ENCODE assay signal across 21 cellular contexts in the genomic region with DNA sequence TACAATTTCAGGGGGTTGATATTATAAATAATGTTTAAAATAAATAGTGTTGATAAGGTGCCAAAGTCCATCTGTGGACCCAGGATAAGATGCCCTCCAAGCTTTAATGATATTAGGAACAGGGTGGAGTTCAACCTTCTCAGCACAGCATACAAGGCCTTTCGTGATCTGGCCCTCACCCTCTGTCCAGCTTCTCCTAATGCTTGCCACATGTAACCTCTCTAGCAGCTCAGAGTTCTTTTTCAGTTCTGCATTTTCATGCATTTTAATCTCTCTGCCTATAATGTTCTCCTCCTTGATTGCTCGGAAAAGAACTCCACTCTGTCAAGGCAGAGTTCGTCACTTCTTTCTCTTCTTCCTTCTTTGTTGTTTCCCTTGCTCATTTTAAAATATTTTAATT. TPM values are rescaled to one million over a fixed set of nuclear protein-coding genes. Genes with fewer than 3 reads are reported as not detected.
A peak's percentile ranks its signal among the peaks of the same experiment; 100 is the strongest.
DNase-seq lines count a peak whose midpoint lies in the region; ATAC-seq and TF ChIP-seq lines count a peak whose summit lies in the region.
"Had no signal": no experiment of that assay in that cellular context is flagged by ENCODE, and none has a peak within 500 bp of the region (broad histone marks: within the 10 kb centered on the region; RNA-seq: fewer than 3 reads in every experiment).

No MANE protein-coding gene starts in this region.

- TF ChIP-seq POLR2A in heart left ventricle (IDR thresholded peaks at IDR 0.05) (no peak), upper lobe of left lung (IDR thresholded peaks at IDR 0.05) (no peak)

- H3K27me3 ChIP-seq in heart left ventricle (no peaks in the 10 kb centered on the region), left ventricle myocardium inferior (ENCODE audit: low read depth) (no peaks in the 10 kb centered on the region), right atrium auricular region (no peaks in the 10 kb centered on the region), upper lobe of left lung (no peaks in the 10 kb centered on the region)
- H3K27me3 ChIP-seq: BLaER1 treated with 17β-estradiol and CSF1 and Interleukin-3, amounts not matched to agents 10 nM and 100 nM; Peyer's patch; uterus had no signal

- H3K4me3 ChIP-seq in heart left ventricle: no peak overlapping the region
- H3K4me3 ChIP-seq in left ventricle myocardium inferior: no peak overlapping the region
- no peak overlapping the region for H3K4me3 ChIP-seq in right atrium auricular region
- H3K4me3 ChIP-seq in upper lobe of left lung: no peak overlapping the region
- H3K4me3 ChIP-seq: BLaER1 treated with 17β-estradiol and CSF1 and Interleukin-3, amounts not matched to agents 10 nM and 100 nM; Peyer's patch; uterus had no signal

- H3K4me1 ChIP-seq in heart left ventricle: peaks cover 0 to 47% (median 0%) of the 10 kb centered on the region in 12 donors
- H3K4me1 ChIP-seq in left ventricle myocardium inferior: no peaks in the 10 kb centered on the region
- H3K4me1 ChIP-seq in right atrium auricular region: no peaks in the 10 kb centered on the region
- no peaks in the 10 kb centered on the region for H3K4me1 ChIP-seq in upper lobe of left lung
- H3K4me1 ChIP-seq: parathyroid adenoma, Peyer's patch, uterus had no signal

- peak overlapping the region in 1 of 12 donors; percentile 88 for H3K27ac ChIP-seq in heart left ventricle
- no peak overlapping the region for H3K27ac ChIP-seq in left ventricle myocardium inferior (replicated peaks)
- H3K27ac ChIP-seq in right atrium auricular region: no peak overlapping the region
- peak overlapping the region in 3 of 4 donors; percentile 38 to 62 (median 49) for H3K27ac ChIP-seq in upper lobe of left lung
- H3K27ac ChIP-seq: parathyroid adenoma, uterus had no signal

- H3K36me3 ChIP-seq in heart left ventricle: no peaks in the 10 kb centered on the region
- H3K36me3 ChIP-seq in left ventricle myocardium inferior: no peaks in the 10 kb centered on the region
- H3K36me3 ChIP-seq in right atrium auricular region: no peaks in the 10 kb centered on the region
- no peaks in the 10 kb centered on the region for H3K36me3 ChIP-seq in upper lobe of left lung
- H3K36me3 ChIP-seq: Peyer's patch, uterus had no signal

- ATAC-seq in heart left ventricle (peak in 3 of 4 donors; percentile 34 to 75 (median 41)), upper lobe of left lung (ENCODE audit: low FRiP score in 2 of 2) (peak in 1 of 2 donors; percentile 72), omental fat pad (ENCODE audit: low FRiP score) (no peak)
- ATAC-seq: activated CD8-positive, alpha-beta T cell treated with anti-CD3 and anti-CD28 coated beads for 36 hours had no signal

- WGBS in heart left ventricle, 4 donors: 81 to 96% (median 85%) methylated on average over 3 of the region's 3 CpGs
- WGBS in upper lobe of left lung, 2 donors: 74 to 75% methylated on average over 3 of the region's 3 CpGs

- H3K9me3 ChIP-seq in heart left ventricle (peaks cover 0 to 2% (median 0%) of the 10 kb centered on the region in 12 donors), left ventricle myocardium inferior (replicated peaks) (peaks cover 2% of the 10 kb centered on the region), right atrium auricular region (peaks cover 0 to 2% of the 10 kb centered on the region in 2 donors), upper lobe of left lung (no peaks in the 10 kb centered on the region)
- H3K9me3 ChIP-seq: Peyer's patch, uterus had no signal

- no peak for TF ChIP-seq CTCF in heart left ventricle (IDR thresholded peaks at IDR 0.05)
- no peak for TF ChIP-seq CTCF in left ventricle myocardium inferior (IDR thresholded peaks at IDR 0.05; ENCODE audit: borderline replicate concordance)
- TF ChIP-seq CTCF in right atrium auricular region (IDR thresholded peaks at IDR 0.05): no peak
- no peak for TF ChIP-seq CTCF in upper lobe of left lung (IDR thresholded peaks at IDR 0.05)
- no peak for TF ChIP-seq CTCF in omental fat pad (IDR thresholded peaks at IDR 0.05)

- TF ChIP-seq EP300 in upper lobe of left lung (IDR thresholded peaks at IDR 0.05): no peak

- DNase-seq in heart left ventricle (no peak), left ventricle myocardium inferior (no peak), NOMO-1 treated with DMSO at 0.1 percent for 48 hours (lab: John Stamatoyannopoulos, UW; ENCODE audit: unreplicated experiment) (peak; percentile 81), right atrium auricular region (ENCODE audit: low spot score) (peak; percentile 51), upper lobe of left lung (no peak), iPS-NIHi11 (ENCODE audit: low spot score) (no peak), OCI-M1 (lab: John Stamatoyannopoulos, UW) (no peak), omental fat pad (ENCODE audit: low spot score) (no peak)
- DNase-seq: activated CD8-positive, alpha-beta T cell treated with anti-CD3 and anti-CD28 coated beads for 36 hours; Calu3; endodermal cell; KBM-7; kidney glomerular epithelial cell; NCI-H1694; NCI-H774; Peyer's patch; substantia nigra; T-helper 9 cell; uterus had no signal

- intact Hi-C loops in heart left ventricle (cut with DNase I) (no loop called here), left ventricle myocardium inferior (cut with micrococcal nuclease) (no loop called here)

RNA-seq across cellular contexts. Expression of a gene that starts 21.4 kb away (rescaled TPM):
- total RNA-seq in heart left ventricle (10 to 100 TPM in 8 of 9 donors, 1 to 10 TPM in 1; 9.9 to 44.4 (median 12.9) TPM), left ventricle myocardium inferior (15.0 TPM), right atrium auricular region (10 to 100 TPM; 19.8 to 20.8 TPM), upper lobe of left lung (10 to 100 TPM; 68.7 to 95.3 (median 72.2) TPM), omental fat pad (100 to 1,000 TPM in 1 of 4 donors, 10 to 100 TPM in 3; 45.4 to 119 (median 60.1) TPM)
- polyA plus RNA-seq in heart left ventricle: 10 to 100 TPM in 1 of 2 donors, 1 to 10 TPM in 1; 8.9 to 24.5 TPM

RNA-seq across cellular contexts. Expression of a gene that starts 35.0 kb away (rescaled TPM):
- total RNA-seq in heart left ventricle: 1 to 10 TPM in 1 of 9 donors, under 1 TPM in 7, not detected in 1; 0.14 to 1.4 (median 0.50) TPM
- under 1 TPM; 0.26 to 0.91 TPM for polyA plus RNA-seq in heart left ventricle
- total RNA-seq in left ventricle myocardium inferior: 0.27 TPM
- 1 to 10 TPM in 1 of 2 donors, under 1 TPM in 1; 0.59 to 1.2 TPM for total RNA-seq in right atrium auricular region
- 10 to 100 TPM in 1 of 6 donors, 1 to 10 TPM in 5; 4.2 to 30.4 (median 5.2) TPM for total RNA-seq in upper lobe of left lung
- total RNA-seq in omental fat pad: 10 to 100 TPM in 2 of 4 donors, 1 to 10 TPM in 2; 1.6 to 15.6 (median 9.0) TPM

Comparison
In these comparisons a context has a peak if more than half of its experiments do, and no peak if none do; other contexts are left out.
1. DNase-seq: peak in NOMO-1 treated with DMSO at 0.1 percent for 48 hours (single experiment) and right atrium auricular region (single experiment); none in heart left ventricle (0 of 5), left ventricle myocardium inferior (single experiment), upper lobe of left lung (0 of 2), iPS-NIHi11 (single experiment), OCI-M1 (single experiment) and omental fat pad (single experiment).
2. H3K27ac ChIP-seq: peak in upper lobe of left lung (3 of 4); none in left ventricle myocardium inferior (single experiment) and right atrium auricular region (0 of 2).